16 cellular contexts compared by ENCODE assay signal in the genomic region with DNA sequence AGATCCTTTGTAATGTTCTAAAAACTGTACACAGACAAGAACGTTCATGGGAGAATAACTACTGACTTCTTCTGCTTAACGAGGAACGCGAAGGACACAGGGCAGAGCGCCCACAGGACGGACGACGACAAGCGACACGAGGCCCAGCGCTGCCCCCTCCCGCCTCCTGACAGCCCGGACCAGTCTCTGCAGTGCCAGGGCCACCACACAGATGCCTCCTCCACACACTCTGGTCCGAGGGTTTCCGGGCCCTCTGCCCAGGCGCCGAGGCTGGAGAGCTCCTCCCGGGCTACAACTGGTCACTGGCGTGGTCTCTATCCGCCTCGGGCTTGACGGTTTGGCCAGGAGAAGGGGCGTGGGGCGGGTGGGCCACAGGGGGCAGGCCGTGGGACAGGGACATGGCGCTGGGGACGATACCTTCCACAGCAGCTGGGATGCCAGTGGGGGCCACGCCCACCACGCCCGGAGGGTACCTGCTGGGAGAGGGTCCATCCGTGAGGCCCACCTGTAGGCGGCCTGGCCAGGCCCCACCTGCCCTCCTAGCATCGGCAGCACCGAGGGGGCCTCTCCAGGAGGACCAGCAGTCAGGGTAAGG. TPM values are rescaled to one million over a fixed set of nuclear protein-coding genes. Genes with fewer than 3 reads are reported as not detected.
DNase-seq lines count a peak whose midpoint lies in the region; ATAC-seq and TF ChIP-seq lines count a peak whose summit lies in the region.
"Had no signal": no experiment of that assay in that cellular context is flagged by ENCODE, and none has a peak within 500 bp of the region (broad histone marks: within the 10 kb centered on the region; RNA-seq: fewer than 3 reads in every experiment).

No MANE protein-coding gene starts in this region.

- CTCF ChIA-PET in HEK293T (lab: Yijun Ruan, JAX): no interaction called here

- POLR2A ChIA-PET in HEK293T (lab: Yijun Ruan, JAX): no interaction called here

- H3K4me1 ChIP-seq in right atrium auricular region: peaks cover 0 to 73% of the 10 kb centered on the region in 2 donors

- DNase-seq in Right ventricle myocardium superior (peak; percentile 54), right atrium auricular region (ENCODE audit: low spot score) (no peak), left cardiac atrium (peak; percentile 31), posterior cingulate gyrus (peak; percentile 38 to 94 (median 55)), GOT3 (lab: John Stamatoyannopoulos, UW) (no peak), HT-29 (ENCODE audit: low spot score) (no peak), HEK293T (ENCODE audit: extremely low spot score) (no peak)
- DNase-seq: activated CD4-positive, alpha-beta T cell treated with anti-CD3 and anti-CD28 coated beads for 36 hours; activated T-cell treated with anti-CD3 and anti-CD28 coated beads, Interleukin-2, amount 50 U/mL, for 72 hours; COR-L47; NCI-H1436; NCI-H526; stimulated activated CD4-positive, alpha-beta T cell treated with anti-CD3 and anti-CD28 coated beads, Interleukin-4, amount 100 ng/mL, for 4 hours had no signal

- ATAC-seq in Right ventricle myocardium superior (ENCODE audit: poor library complexity) (no peak), left cardiac atrium (no peak), GM21528 (IDR thresholded peaks at IDR 0.05; ENCODE audit: low FRiP score, unreplicated experiment) (no peak)
- ATAC-seq: activated CD4-positive, alpha-beta T cell treated with anti-CD3 and anti-CD28 coated beads for 36 hours; activated T-cell treated with anti-CD3 and anti-CD28 coated beads, Interleukin-2, amount 50 U/mL, for 72 hours; sciatic nerve; stimulated activated memory B cell treated with anti-CD40 and anti-IgM and Interleukin-4, amounts not matched to agents 10 μg/mL and 1 μg/mL and 100 μg/mL, for 72 hours had no signal

- no peaks in the 10 kb centered on the region for H3K27me3 ChIP-seq in right atrium auricular region

- intact Hi-C loops in Right ventricle myocardium superior (cut with DNase I) (no loop called here), left cardiac atrium (cut with DNase I) (no loop called here), posterior cingulate gyrus (cut with DNase I) (no loop called here)

- H3K4me3 ChIP-seq in right atrium auricular region: no peak overlapping the region

- TF ChIP-seq CTCF in right atrium auricular region (IDR thresholded peaks at IDR 0.05): no peak

- H3K9me3 ChIP-seq in right atrium auricular region: no peaks in the 10 kb centered on the region

- H3K27ac ChIP-seq in right atrium auricular region: peak overlapping the region in 1 of 2 donors; percentile 19

- H3K36me3 ChIP-seq in right atrium auricular region: peaks cover 58% of the 10 kb centered on the region

TF ChIP-seq in HEK293T, 16 proteins besides CTCF, POLR2A, EP300 and RAD21:
- no peak for TF ChIP-seq NFRKB (IDR thresholded peaks at IDR 0.05)
TF ChIP-seq in HEK293T: peak in this region for 0.

RNA-seq across cellular contexts. Expression of gene CTBP1, which starts 36.9 kb away (rescaled TPM):
- total RNA-seq in Right ventricle myocardium superior: 133 TPM
- 100 to 1,000 TPM; 104 to 140 TPM for total RNA-seq in right atrium auricular region
- 100 to 1,000 TPM; 121 to 128 TPM for total RNA-seq in left cardiac atrium
- total RNA-seq in HT-29 (2014; rRNA removed; shearing (Covaris generic)): 631 and 665 TPM in 2 replicates

RNA-seq across cellular contexts. Expression of gene SPON2, which starts 39.7 kb away (rescaled TPM):
- total RNA-seq in Right ventricle myocardium superior (15.6 TPM), right atrium auricular region (10 to 100 TPM; 13.0 to 20.8 TPM), left cardiac atrium (10 to 100 TPM; 14.0 to 33.0 TPM)
- 1.2 and 2.9 TPM in 2 replicates for total RNA-seq in HT-29 (2014; rRNA removed; shearing (Covaris generic))

Comparison
In these comparisons a context has a peak if more than half of its experiments do, and no peak if none do; other contexts are left out.
1. DNase-seq: peak in Right ventricle myocardium superior (single experiment), left cardiac atrium (single experiment) and posterior cingulate gyrus (10 of 10); none in right atrium auricular region (single experiment), GOT3 (single experiment), HT-29 (single experiment) and HEK293T (single experiment).